18 cellular contexts compared by ENCODE assay signal in the genomic region with DNA sequence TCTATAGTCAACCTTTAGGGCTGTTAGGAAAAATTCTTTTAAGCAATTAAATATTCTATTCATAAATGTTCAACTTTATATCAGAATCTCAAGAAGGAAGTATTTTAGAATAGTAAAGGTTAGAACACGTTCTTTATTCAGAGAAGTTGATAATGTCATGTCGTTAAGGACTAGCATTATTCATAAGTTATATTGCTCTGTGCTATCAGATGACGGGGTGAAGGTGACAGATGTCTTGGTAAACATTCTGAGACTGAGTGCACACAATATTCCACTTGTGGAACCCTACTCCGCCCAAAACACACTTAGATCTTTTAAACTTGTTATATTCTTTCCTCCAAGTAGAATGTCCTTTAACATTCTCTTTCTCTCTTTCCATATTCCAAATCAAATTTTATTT.
"Had no signal": no experiment of that assay in that cellular context is flagged by ENCODE, and none has a peak within 500 bp of the region (broad histone marks: within the 10 kb centered on the region; RNA-seq: fewer than 3 reads in every experiment).

No MANE protein-coding gene starts in this region.

- H3K27ac Mint-ChIP-seq: endodermal cell; naive thymus-derived CD4-positive, alpha-beta T cell had no signal

- H3K27me3 Mint-ChIP-seq: naive thymus-derived CD4-positive, alpha-beta T cell had no signal

- H3K27me3 ChIP-seq: foreskin keratinocyte, sigmoid colon, stomach had no signal

- H3K9me3 ChIP-seq: sigmoid colon, stomach, thoracic aorta had no signal

- H3K27ac ChIP-seq: coronary artery, foreskin keratinocyte, sigmoid colon, skin epidermis, stomach, thoracic aorta had no signal

- H3K4me1 Mint-ChIP-seq: endodermal cell, neural crest cell had no signal

- FAIRE-seq: endothelial cell of umbilical vein had no signal

- H3K9me3 Mint-ChIP-seq: endodermal cell, neural crest cell had no signal

- H3K4me3 ChIP-seq: coronary artery, sigmoid colon, skin epidermis, stomach, thoracic aorta had no signal

- DNase-seq: effector CD4-positive, alpha-beta T cell; endodermal cell; erythroblast; foreskin keratinocyte; mesendoderm; naive thymus-derived CD4-positive, alpha-beta T cell; posterior cingulate gyrus; sigmoid colon; stimulated activated CD4-positive, alpha-beta T cell treated with anti-CD3 and anti-CD28 coated beads, Interleukin-12 subunit alpha, Interleukin-12 subunit beta, amount 100 ng/mL, for 4 hours; stimulated activated naive CD4-positive, alpha-beta T cell; stomach; substantia nigra; trophoblast cell had no signal

- H3K4me3 Mint-ChIP-seq: endodermal cell; naive thymus-derived CD4-positive, alpha-beta T cell; neural crest cell had no signal

- ATAC-seq: foreskin keratinocyte; naive thymus-derived CD4-positive, alpha-beta T cell had no signal

- H3K4me1 ChIP-seq: foreskin keratinocyte had no signal
